In the genomic region with DNA sequence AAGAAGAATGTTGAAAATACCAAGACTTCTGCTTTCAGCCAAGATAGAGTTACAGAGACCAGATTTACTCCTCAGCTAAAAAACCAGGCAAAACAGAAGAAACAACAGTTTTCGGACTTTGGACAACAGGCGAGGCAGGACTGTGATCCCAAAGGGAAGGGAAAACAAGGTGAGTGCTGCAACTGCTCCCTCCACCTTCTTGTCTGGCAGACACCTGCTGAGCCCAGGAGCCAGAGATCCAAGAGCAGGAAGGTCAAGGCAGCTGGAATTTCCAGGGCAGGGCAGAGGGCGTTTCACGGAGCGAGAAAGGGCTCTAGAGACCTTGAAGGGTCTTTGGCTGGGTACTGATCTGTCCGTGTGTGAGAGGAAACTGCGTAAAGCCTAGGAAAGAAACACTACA, we compare ENCODE assay signal across 1 cellular context.
TF ChIP-seq lines count a peak whose summit lies in the region.

No MANE protein-coding gene starts in this region.

TF ChIP-seq in GM23338, 12 proteins besides CTCF, POLR2A, EP300 and RAD21 (continued from another document):
- TF ChIP-seq, protein P1, sequence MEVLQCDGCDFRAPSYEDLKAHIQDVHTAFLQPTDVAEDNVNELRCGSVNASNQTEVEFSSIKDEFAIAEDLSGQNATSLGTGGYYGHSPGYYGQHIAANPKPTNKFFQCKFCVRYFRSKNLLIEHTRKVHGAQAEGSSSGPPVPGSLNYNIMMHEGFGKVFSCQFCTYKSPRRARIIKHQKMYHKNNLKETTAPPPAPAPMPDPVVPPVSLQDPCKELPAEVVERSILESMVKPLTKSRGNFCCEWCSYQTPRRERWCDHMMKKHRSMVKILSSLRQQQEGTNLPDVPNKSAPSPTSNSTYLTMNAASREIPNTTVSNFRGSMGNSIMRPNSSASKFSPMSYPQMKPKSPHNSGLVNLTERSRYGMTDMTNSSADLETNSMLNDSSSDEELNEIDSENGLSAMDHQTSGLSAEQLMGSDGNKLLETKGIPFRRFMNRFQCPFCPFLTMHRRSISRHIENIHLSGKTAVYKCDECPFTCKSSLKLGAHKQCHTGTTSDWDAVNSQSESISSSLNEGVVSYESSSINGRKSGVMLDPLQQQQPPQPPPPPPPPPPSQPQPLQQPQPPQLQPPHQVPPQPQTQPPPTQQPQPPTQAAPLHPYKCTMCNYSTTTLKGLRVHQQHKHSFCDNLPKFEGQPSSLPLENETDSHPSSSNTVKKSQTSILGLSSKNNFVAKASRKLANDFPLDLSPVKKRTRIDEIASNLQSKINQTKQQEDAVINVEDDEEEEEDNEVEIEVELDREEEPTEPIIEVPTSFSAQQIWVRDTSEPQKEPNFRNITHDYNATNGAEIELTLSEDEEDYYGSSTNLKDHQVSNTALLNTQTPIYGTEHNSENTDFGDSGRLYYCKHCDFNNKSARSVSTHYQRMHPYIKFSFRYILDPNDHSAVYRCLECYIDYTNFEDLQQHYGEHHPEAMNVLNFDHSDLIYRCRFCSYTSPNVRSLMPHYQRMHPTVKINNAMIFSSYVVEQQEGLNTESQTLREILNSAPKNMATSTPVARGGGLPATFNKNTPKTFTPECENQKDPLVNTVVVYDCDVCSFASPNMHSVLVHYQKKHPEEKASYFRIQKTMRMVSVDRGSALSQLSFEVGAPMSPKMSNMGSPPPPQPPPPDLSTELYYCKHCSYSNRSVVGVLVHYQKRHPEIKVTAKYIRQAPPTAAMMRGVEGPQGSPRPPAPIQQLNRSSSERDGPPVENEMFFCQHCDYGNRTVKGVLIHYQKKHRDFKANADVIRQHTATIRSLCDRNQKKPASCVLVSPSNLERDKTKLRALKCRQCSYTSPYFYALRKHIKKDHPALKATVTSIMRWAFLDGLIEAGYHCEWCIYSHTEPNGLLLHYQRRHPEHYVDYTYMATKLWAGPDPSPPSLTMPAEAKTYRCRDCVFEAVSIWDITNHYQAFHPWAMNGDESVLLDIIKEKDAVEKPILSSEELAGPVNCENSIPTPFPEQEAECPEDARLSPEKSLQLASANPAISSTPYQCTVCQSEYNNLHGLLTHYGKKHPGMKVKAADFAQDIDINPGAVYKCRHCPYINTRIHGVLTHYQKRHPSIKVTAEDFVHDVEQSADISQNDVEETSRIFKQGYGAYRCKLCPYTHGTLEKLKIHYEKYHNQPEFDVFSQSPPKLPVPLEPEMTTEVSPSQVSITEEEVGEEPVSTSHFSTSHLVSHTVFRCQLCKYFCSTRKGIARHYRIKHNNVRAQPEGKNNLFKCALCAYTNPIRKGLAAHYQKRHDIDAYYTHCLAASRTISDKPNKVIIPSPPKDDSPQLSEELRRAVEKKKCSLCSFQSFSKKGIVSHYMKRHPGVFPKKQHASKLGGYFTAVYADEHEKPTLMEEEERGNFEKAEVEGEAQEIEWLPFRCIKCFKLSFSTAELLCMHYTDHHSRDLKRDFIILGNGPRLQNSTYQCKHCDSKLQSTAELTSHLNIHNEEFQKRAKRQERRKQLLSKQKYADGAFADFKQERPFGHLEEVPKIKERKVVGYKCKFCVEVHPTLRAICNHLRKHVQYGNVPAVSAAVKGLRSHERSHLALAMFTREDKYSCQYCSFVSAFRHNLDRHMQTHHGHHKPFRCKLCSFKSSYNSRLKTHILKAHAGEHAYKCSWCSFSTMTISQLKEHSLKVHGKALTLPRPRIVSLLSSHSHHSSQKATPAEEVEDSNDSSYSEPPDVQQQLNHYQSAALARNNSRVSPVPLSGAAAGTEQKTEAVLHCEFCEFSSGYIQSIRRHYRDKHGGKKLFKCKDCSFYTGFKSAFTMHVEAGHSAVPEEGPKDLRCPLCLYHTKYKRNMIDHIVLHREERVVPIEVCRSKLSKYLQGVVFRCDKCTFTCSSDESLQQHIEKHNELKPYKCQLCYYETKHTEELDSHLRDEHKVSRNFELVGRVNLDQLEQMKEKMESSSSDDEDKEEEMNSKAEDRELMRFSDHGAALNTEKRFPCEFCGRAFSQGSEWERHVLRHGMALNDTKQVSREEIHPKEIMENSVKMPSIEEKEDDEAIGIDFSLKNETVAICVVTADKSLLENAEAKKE (CRISPR knock-in tag; IDR thresholded peaks at IDR 0.05): no peak
